In the genomic region with DNA sequence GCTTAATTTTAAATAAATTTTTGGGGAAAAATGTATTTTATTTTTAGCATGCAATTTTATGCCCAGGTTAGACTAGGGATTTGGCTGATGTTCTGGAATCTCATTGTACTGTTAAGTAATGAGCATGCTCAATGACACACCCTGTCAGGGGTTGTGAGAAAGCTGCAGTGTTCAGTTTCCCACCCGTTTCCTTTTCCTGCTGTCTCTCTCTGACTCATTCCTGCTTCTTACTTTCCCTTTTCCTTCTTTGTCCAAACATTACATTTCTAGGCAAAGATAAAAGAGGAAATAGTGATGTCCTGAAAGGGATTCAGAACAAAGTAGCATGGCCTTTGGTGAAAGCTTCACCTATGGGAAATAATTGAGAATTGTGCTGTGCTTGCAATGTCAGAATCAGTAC, we compare ENCODE assay signal across 12 cellular contexts. TPM values are rescaled to one million over a fixed set of nuclear protein-coding genes. Genes with fewer than 3 reads are reported as not detected.
DNase-seq lines count a peak whose midpoint lies in the region; ATAC-seq and TF ChIP-seq lines count a peak whose summit lies in the region.
"Had no signal": no experiment of that assay in that cellular context is flagged by ENCODE, and none has a peak within 500 bp of the region (broad histone marks: within the 10 kb centered on the region; RNA-seq: fewer than 3 reads in every experiment).

No MANE protein-coding gene starts in this region.

- peak; percentile 55 for ATAC-seq in left ventricle myocardium superior

- in situ Hi-C loops in astrocyte of the cerebellum (cut with HindIII; ENCODE audit: low sequenced_read_pairs): no loop called here

- no peak overlapping the region for H3K9ac ChIP-seq in HUES48 (ENCODE audit: low read depth, low read length)

- POLR2A ChIA-PET in A673 (lab: Charles Lee; ENCODE audit: low non-redundant PET): no interaction called here

- intact Hi-C loops in A673 (cut with micrococcal nuclease; ENCODE audit: unreplicated experiment) (no loop called here), left ventricle myocardium superior (cut with micrococcal nuclease) (no loop called here)

- no peak for TF ChIP-seq CTCF in A673 (conservative IDR thresholded peaks at IDR 0.05; ENCODE audit: low read depth, low read length)
- no peak for TF ChIP-seq CTCF in astrocyte of the cerebellum (IDR thresholded peaks at IDR 0.05; ENCODE audit: low read depth, low read length, missing control alignments)

- H3K4me3 ChIP-seq in A673 (ENCODE audit: low read depth, low read length, poor library complexity, severe bottlenecking) (no peak overlapping the region), HUES48 (ENCODE audit: low read depth, low read length) (no peak overlapping the region), astrocyte of the cerebellum (ENCODE audit: low read depth, low read length) (no peak overlapping the region)

- no peaks in the 10 kb centered on the region for H3K9me3 ChIP-seq in A673 (ENCODE audit: low read depth, low read length, poor library complexity, severe bottlenecking)
- H3K9me3 ChIP-seq in HUES48 (ENCODE audit: control insufficient read depth, insufficient read depth, low read length): 0 out of 2 replicates have a peak, but pooled peaks cover 2% of the 10 kb centered on the region

- DNase-seq in A673 (ENCODE audit: low spot score) (peak; percentile 72), astrocyte of the cerebellum (ENCODE audit: low read depth) (peak; percentile 4), left ventricle myocardium superior (no peak), GM19240 (ENCODE audit: insufficient read length, low spot score) (no peak), HuH-7 (ENCODE audit: low spot score) (no peak), AML-193 (lab: John Stamatoyannopoulos, UW) (no peak)
- DNase-seq in activated T-cell treated with anti-CD3 and anti-CD28 coated beads, Interleukin-2, amount 50 U/mL, for 48 hours: no peak
- DNase-seq: activated CD4-positive, alpha-beta T cell treated with anti-CD3 and anti-CD28 coated beads, Interleukin-2, amount 50 U/mL, for 4 hours; effector memory CD4-positive, alpha-beta T cell; H7; stimulated activated CD4-positive, alpha-beta T cell treated with anti-CD3 and anti-CD28 coated beads, Interleukin-4, amount 100 ng/mL, for 1 hour had no signal

- H3K4me1 ChIP-seq in A673 (ENCODE audit: insufficient read depth, low read length, poor library complexity, severe bottlenecking) (peaks cover 18% of the 10 kb centered on the region), HUES48 (ENCODE audit: control insufficient read depth, insufficient read depth, low read length) (no peaks in the 10 kb centered on the region)

- H3K36me3 ChIP-seq in A673 (ENCODE audit: insufficient read depth, low read length, poor library complexity, severe bottlenecking) (no peaks in the 10 kb centered on the region), HUES48 (ENCODE audit: control insufficient read depth, insufficient read depth, low read length) (no peaks in the 10 kb centered on the region)

- no TSS peak for BruUV-seq in A673 (replicated peaks; lab: Mats Ljungman, UMichigan)

- H3K27ac ChIP-seq in A673 (ENCODE audit: low read depth, low read length, poor library complexity, severe bottlenecking) (no peak overlapping the region), HUES48 (ENCODE audit: low read depth, low read length) (peak overlapping the region; percentile 35)

- CTCF ChIA-PET in A673 (lab: Charles Lee): no interaction called here

- no peaks in the 10 kb centered on the region for H3K27me3 ChIP-seq in A673 (replicated peaks; ENCODE audit: insufficient read depth, low read depth, low read length, poor library complexity)
- H3K27me3 ChIP-seq in HUES48 (ENCODE audit: control insufficient read depth, insufficient read depth, low read length): no peaks in the 10 kb centered on the region

RNA-seq across cellular contexts. Expression of gene OOSP3, which starts 22.7 kb away (rescaled TPM):
- not detected in 2 replicates for total RNA-seq in A673 (2021)
- not detected for total RNA-seq in left ventricle myocardium superior
- total RNA-seq: H7 had no signal

RNA-seq across cellular contexts. Expression of gene TCN1, which starts 35.0 kb away (rescaled TPM):
- total RNA-seq in A673 (2021): not detected in 2 replicates
- not detected for total RNA-seq in left ventricle myocardium superior
- total RNA-seq: H7 had no signal

RNA-seq across cellular contexts. Expression of gene OOSP1, which starts 36.9 kb away (rescaled TPM):
- total RNA-seq in A673 (2021): not detected in 2 replicates
- not detected for total RNA-seq in left ventricle myocardium superior
- total RNA-seq: H7 had no signal

RNA-seq across cellular contexts. Expression of gene CBLIF, which starts 56.0 kb away (rescaled TPM):
- not detected in 2 replicates for total RNA-seq in A673 (2021)
- not detected for total RNA-seq in left ventricle myocardium superior
- total RNA-seq: H7 had no signal

Comparison
In these comparisons a context has a peak if more than half of its experiments do, and no peak if none do; other contexts are left out.
1. DNase-seq: peak in A673 (single experiment) and astrocyte of the cerebellum (single experiment); none in left ventricle myocardium superior (single experiment), GM19240 (single experiment), HuH-7 (single experiment), activated T-cell treated with anti-CD3 and anti-CD28 coated beads, Interleukin-2, amount 50 U/mL, for 48 hours (0 of 2) and AML-193 (0 of 2).